ENCODE assay signal across 1 cellular context in genomic region chr19:12982648-12983047, GRCh38.
A peak's percentile ranks its signal among the peaks of the same experiment; 100 is the strongest.
TF ChIP-seq lines count a peak whose summit lies in the region.

No MANE protein-coding gene starts in this region.

TF ChIP-seq in K562, 482 proteins besides CTCF, POLR2A, EP300 and RAD21 (continued from another document):
- TF ChIP-seq MLLT1 (IDR thresholded peaks at IDR 0.05) (0 out of 4 replicates have a peak, but pooled peaks of 1 of the 2 experiments have one; percentile 9), ZNF354B (CRISPR knock-in tag; IDR thresholded peaks at IDR 0.05) (no peak), HDAC2 (IDR thresholded peaks at IDR 0.05) (peak; percentile 19; the same call in 1 of the 2 replicates), ZNF12 (CRISPR knock-in tag; IDR thresholded peaks at IDR 0.05) (no peak), SNRNP70 (optimal IDR thresholded peaks at IDR 0.05; ENCODE audit: low read depth, low read length) (no peak), TARDBP (IDR thresholded peaks at IDR 0.05) (no peak), MYBL2 (IDR thresholded peaks at IDR 0.05; ENCODE audit: low read depth) (no peak), MYBL2 (CRISPR knock-in tag; IDR thresholded peaks at IDR 0.05; ENCODE audit: borderline replicate concordance) (no peak), PTTG1 (tag; IDR thresholded peaks at IDR 0.05; ENCODE audit: low read depth) (no peak), HLTF (IDR thresholded peaks at IDR 0.05) (no peak), CTCFL (IDR thresholded peaks at IDR 0.05; ENCODE audit: borderline replicate concordance, insufficient read depth, low read depth, low read length, poor library complexity, severe bottlenecking) (no peak), MBD2 (IDR thresholded peaks at IDR 0.05; ENCODE audit: borderline replicate concordance, low read depth) (no peak), PRMT5 (CRISPR knock-in tag; IDR thresholded peaks at IDR 0.05) (no peak), NCOA4 (IDR thresholded peaks at IDR 0.05; ENCODE audit: partially characterized antibody) (peak; percentile 49), ZBTB11 (CRISPR knock-in tag; IDR thresholded peaks at IDR 0.05) (no peak), HCFC1 (IDR thresholded peaks at IDR 0.05; ENCODE audit: low read depth, low read length) (no peak), ARID1B (IDR thresholded peaks at IDR 0.05) (no peak), KLF13 (tag; IDR thresholded peaks at IDR 0.05; ENCODE audit: borderline replicate concordance, low read depth) (no peak)
- TF ChIP-seq, protein P1, sequence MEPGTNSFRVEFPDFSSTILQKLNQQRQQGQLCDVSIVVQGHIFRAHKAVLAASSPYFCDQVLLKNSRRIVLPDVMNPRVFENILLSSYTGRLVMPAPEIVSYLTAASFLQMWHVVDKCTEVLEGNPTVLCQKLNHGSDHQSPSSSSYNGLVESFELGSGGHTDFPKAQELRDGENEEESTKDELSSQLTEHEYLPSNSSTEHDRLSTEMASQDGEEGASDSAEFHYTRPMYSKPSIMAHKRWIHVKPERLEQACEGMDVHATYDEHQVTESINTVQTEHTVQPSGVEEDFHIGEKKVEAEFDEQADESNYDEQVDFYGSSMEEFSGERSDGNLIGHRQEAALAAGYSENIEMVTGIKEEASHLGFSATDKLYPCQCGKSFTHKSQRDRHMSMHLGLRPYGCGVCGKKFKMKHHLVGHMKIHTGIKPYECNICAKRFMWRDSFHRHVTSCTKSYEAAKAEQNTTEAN (CRISPR knock-in tag; IDR thresholded peaks at IDR 0.05), result no peak
- TF ChIP-seq, protein P2, sequence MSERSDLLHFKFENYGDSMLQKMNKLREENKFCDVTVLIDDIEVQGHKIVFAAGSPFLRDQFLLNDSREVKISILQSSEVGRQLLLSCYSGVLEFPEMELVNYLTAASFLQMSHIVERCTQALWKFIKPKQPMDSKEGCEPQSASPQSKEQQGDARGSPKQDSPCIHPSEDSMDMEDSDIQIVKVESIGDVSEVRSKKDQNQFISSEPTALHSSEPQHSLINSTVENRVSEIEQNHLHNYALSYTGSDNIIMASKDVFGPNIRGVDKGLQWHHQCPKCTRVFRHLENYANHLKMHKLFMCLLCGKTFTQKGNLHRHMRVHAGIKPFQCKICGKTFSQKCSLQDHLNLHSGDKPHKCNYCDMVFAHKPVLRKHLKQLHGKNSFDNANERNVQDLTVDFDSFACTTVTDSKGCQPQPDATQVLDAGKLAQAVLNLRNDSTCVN (CRISPR knock-in tag; IDR thresholded peaks at IDR 0.05), result 0 out of 2 replicates have a peak, but pooled peaks have one; percentile 56
